ENCODE assay signal across 18 cellular contexts in the genomic region with DNA sequence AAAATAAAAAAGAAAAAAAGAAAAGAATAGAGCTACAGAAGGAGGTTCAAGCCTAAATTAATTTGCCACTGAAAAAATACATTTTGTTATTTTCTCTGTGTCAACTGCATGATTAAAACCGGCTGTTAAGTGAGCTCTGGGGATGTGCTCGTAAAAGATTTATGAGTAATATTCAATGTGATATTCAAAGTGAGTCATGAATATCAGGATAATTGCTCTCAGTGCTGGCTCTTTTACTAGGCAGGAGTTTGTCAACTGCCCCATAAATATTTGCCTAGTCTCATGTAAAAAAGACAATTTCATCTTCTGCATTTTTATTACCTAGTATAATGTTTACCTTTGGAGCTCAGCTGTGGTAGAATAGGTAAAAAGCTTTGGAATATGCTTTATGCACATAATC.
DNase-seq lines count a peak whose midpoint lies in the region; ATAC-seq and TF ChIP-seq lines count a peak whose summit lies in the region.
"Had no signal": no experiment of that assay in that cellular context is flagged by ENCODE, and none has a peak within 500 bp of the region (broad histone marks: within the 10 kb centered on the region; RNA-seq: fewer than 3 reads in every experiment).

No MANE protein-coding gene starts in this region.

- no peak overlapping the region for H3K4me3 Mint-ChIP-seq in mesothelial cell of epicardium
- H3K4me3 Mint-ChIP-seq in naive thymus-derived CD8-positive, alpha-beta T cell: no peak overlapping the region
- H3K4me3 Mint-ChIP-seq: stimulated activated naive CD8-positive, alpha-beta T cell treated with anti-CD3 and anti-CD28 coated beads, Interleukin-15, amount 100 ng/mL, for 72 hours had no signal

- H3K27ac ChIP-seq in VCaP: 0 out of 2 replicates have a peak overlapping the region, but pooled peaks have one; percentile 2
- H3K27ac ChIP-seq: coronary artery, esophagus muscularis mucosa had no signal

- POLR2A ChIA-PET in naive thymus-derived CD8-positive, alpha-beta T cell (lab: Charles Lee): no interaction called here

- DNase-seq in ELR (ENCODE audit: low read depth): peak; percentile 67
- DNase-seq in NCI-H1048 (lab: John Stamatoyannopoulos, UW): peak; percentile 54
- DNase-seq in mesothelial cell of epicardium (ENCODE audit: low spot score in 2 of 2, unreplicated experiment in 2 of 2): no peak
- DNase-seq in naive thymus-derived CD8-positive, alpha-beta T cell: no peak
- DNase-seq in activated naive CD4-positive, alpha-beta T cell (lab: John Stamatoyannopoulos, UW): no peak
- DNase-seq in cardiac septum (ENCODE audit: low spot score): no peak
- DNase-seq: anterior cingulate cortex; C1 segment of cervical spinal cord; stimulated activated CD4-positive, alpha-beta T cell treated with anti-CD3 and anti-CD28 coated beads, Interleukin-12 subunit alpha, Interleukin-12 subunit beta, amount 100 ng/mL, for 4 hours; stimulated activated naive CD8-positive, alpha-beta T cell treated with anti-CD3 and anti-CD28 coated beads, Interleukin-15, amount 100 ng/mL, for 72 hours had no signal

- H3K36me3 Mint-ChIP-seq in mesothelial cell of epicardium: peaks cover 8% of the 10 kb centered on the region
- H3K36me3 Mint-ChIP-seq in naive thymus-derived CD8-positive, alpha-beta T cell: peaks cover 5 to 61% (median 36%) of the 10 kb centered on the region in 3 donors

- peak overlapping the region; percentile 92 for H3K27ac Mint-ChIP-seq in mesothelial cell of epicardium
- H3K27ac Mint-ChIP-seq in naive thymus-derived CD8-positive, alpha-beta T cell: no peak overlapping the region
- H3K27ac Mint-ChIP-seq: activated T-helper 2 cell treated with anti-CD3 and anti-CD28 coated beads, Interferon-gamma antibody, Interleukin-2, Interleukin-4, amounts not matched to agents 10 μg/mL and 5 μg/mL and 100 μg/mL, durations not matched to agents 14 hours and 24 hours and 36 hours; progenitor cell of endocrine pancreas; stimulated activated naive CD8-positive, alpha-beta T cell treated with anti-CD3 and anti-CD28 coated beads, Interleukin-15, amount 100 ng/mL, for 72 hours had no signal

- intact Hi-C loops in cardiac septum (cut with DNase I): no loop called here

- H3K27me3 Mint-ChIP-seq in mesothelial cell of epicardium (ENCODE audit: low read depth): no peaks in the 10 kb centered on the region
- no peaks in the 10 kb centered on the region for H3K27me3 Mint-ChIP-seq in naive thymus-derived CD8-positive, alpha-beta T cell
- H3K27me3 Mint-ChIP-seq: progenitor cell of endocrine pancreas; stimulated activated naive CD8-positive, alpha-beta T cell treated with anti-CD3 and anti-CD28 coated beads, Interleukin-15, amount 100 ng/mL, for 72 hours had no signal

- no peak for ATAC-seq in naive thymus-derived CD8-positive, alpha-beta T cell
- no peak for ATAC-seq in GM21515 (IDR thresholded peaks at IDR 0.05; ENCODE audit: unreplicated experiment)
- ATAC-seq: HCT116; left lobe of liver; stimulated activated naive CD8-positive, alpha-beta T cell treated with anti-CD3 and anti-CD28 coated beads, Interleukin-15, amount 100 ng/mL, for 72 hours had no signal

- TF ChIP-seq CTCF in VCaP (conservative IDR thresholded peaks at IDR 0.05) (no peak), mesothelial cell of epicardium (IDR thresholded peaks at IDR 0.05; ENCODE audit: unreplicated experiment) (no peak)

- peaks cover 71% of the 10 kb centered on the region for H3K4me1 Mint-ChIP-seq in mesothelial cell of epicardium
- no peaks in the 10 kb centered on the region for H3K4me1 Mint-ChIP-seq in naive thymus-derived CD8-positive, alpha-beta T cell
- H3K4me1 Mint-ChIP-seq: stimulated activated naive CD8-positive, alpha-beta T cell treated with anti-CD3 and anti-CD28 coated beads, Interleukin-15, amount 100 ng/mL, for 72 hours had no signal

- H3K9me3 Mint-ChIP-seq in mesothelial cell of epicardium: peaks cover 4% of the 10 kb centered on the region
- H3K9me3 Mint-ChIP-seq in naive thymus-derived CD8-positive, alpha-beta T cell: peaks cover 0 to 8% (median 0%) of the 10 kb centered on the region in 9 donors
- H3K9me3 Mint-ChIP-seq: activated T-helper 2 cell treated with anti-CD3 and anti-CD28 coated beads, Interferon-gamma antibody, Interleukin-2, Interleukin-4, amounts not matched to agents 10 μg/mL and 5 μg/mL and 100 μg/mL, durations not matched to agents 14 hours and 24 hours and 36 hours had no signal

Comparison
In these comparisons a context has a peak if more than half of its experiments do, and no peak if none do; other contexts are left out.
1. DNase-seq: peak in ELR (single experiment) and NCI-H1048 (single experiment); none in mesothelial cell of epicardium (0 of 2), naive thymus-derived CD8-positive, alpha-beta T cell (0 of 10), activated naive CD4-positive, alpha-beta T cell (0 of 4) and cardiac septum (single experiment).